Comparison of ENCODE assay signal across 16 cellular contexts in the genomic region with DNA sequence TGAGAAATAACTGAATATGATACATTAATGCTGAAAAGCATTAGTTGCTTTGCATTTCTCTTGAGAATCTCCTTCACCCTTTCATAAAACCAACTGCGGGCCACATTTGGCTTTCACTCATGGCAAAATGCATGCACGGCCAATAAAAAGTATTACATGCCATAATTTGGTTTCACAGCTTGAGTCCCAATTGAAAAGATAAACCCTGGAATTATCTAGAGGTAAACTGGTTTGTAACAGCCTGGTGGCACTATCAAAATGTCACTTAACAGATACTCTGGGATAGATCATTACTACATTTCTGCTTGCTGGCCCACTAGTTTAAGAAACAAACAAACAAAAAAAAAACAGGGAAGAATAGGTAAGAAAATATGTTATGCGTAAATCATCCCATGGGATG. TPM values are rescaled to one million over a fixed set of nuclear protein-coding genes. Genes with fewer than 3 reads are reported as not detected.
A peak's percentile ranks its signal among the peaks of the same experiment; 100 is the strongest.
DNase-seq lines count a peak whose midpoint lies in the region; ATAC-seq and TF ChIP-seq lines count a peak whose summit lies in the region.
"Had no signal": no experiment of that assay in that cellular context is flagged by ENCODE, and none has a peak within 500 bp of the region (broad histone marks: within the 10 kb centered on the region; RNA-seq: fewer than 3 reads in every experiment).

No MANE protein-coding gene starts in this region.

- H3K4me2 ChIP-seq in OCI-LY7 (ENCODE audit: low read length): no peak overlapping the region
- H3K4me2 ChIP-seq: BLaER1 treated with 17β-estradiol and CSF1 and Interleukin-3, amounts not matched to agents 10 nM and 100 nM had no signal

- CTCF ChIA-PET in OCI-LY7 (lab: Charles Lee; ENCODE audit: unreplicated experiment): no interaction called here

- TF ChIP-seq CTCF in natural killer cell (IDR thresholded peaks at IDR 0.05): no peak
- no peak for TF ChIP-seq CTCF in OCI-LY7 (conservative IDR thresholded peaks at IDR 0.05; ENCODE audit: low read length)
- no peak for TF ChIP-seq CTCF in glutamatergic neuron (IDR thresholded peaks at IDR 0.05; ENCODE audit: partially characterized antibody, unreplicated experiment)

- no peak overlapping the region for H3K27ac ChIP-seq in OCI-LY7 (ENCODE audit: low read depth, low read length, poor library complexity, severe bottlenecking)
- H3K27ac ChIP-seq: BLaER1 treated with 17β-estradiol and CSF1 and Interleukin-3, amounts not matched to agents 10 nM and 100 nM had no signal

- H3K4me1 ChIP-seq in OCI-LY7 (ENCODE audit: insufficient read depth, low read length, poor library complexity, severe bottlenecking): peaks cover 27% of the 10 kb centered on the region

- H3K79me2 ChIP-seq in OCI-LY7 (ENCODE audit: insufficient read depth, low read depth, low read length): peaks cover 89% of the 10 kb centered on the region

- no peak overlapping the region for H3K4me3 ChIP-seq in OCI-LY7 (ENCODE audit: low read depth, low read length, poor library complexity, severe bottlenecking)
- H3K4me3 ChIP-seq: BLaER1 treated with 17β-estradiol and CSF1 and Interleukin-3, amounts not matched to agents 10 nM and 100 nM had no signal

- H3K4me1 Mint-ChIP-seq in natural killer cell: peaks cover 41 to 48% of the 10 kb centered on the region in 2 donors
- peaks cover 35 to 39% of the 10 kb centered on the region in 2 donors for H3K4me1 Mint-ChIP-seq in natural killer cell treated with Interleukin-12 subunit alpha and Interleukin-12 subunit beta and Interleukin-15 and Interleukin-18, amount 100 ng/mL, for 72 hours (ENCODE audit: low read depth in 2 of 2)
- peaks cover 24% of the 10 kb centered on the region for H3K4me1 Mint-ChIP-seq in glutamatergic neuron (ENCODE audit: low read depth, unreplicated experiment)
- peaks cover 35% of the 10 kb centered on the region for H3K4me1 Mint-ChIP-seq in stimulated activated effector memory CD8-positive, alpha-beta T cell treated with anti-CD3 and anti-CD28 coated beads, Interleukin-12 subunit alpha, Interleukin-12 subunit beta, amount 100 ng/mL, for 72 hours

- H3K9me3 Mint-ChIP-seq in natural killer cell (no peaks in the 10 kb centered on the region), glutamatergic neuron (ENCODE audit: unreplicated experiment) (no peaks in the 10 kb centered on the region)
- no peaks in the 10 kb centered on the region for H3K9me3 Mint-ChIP-seq in natural killer cell treated with Interleukin-12 subunit alpha and Interleukin-12 subunit beta and Interleukin-15 and Interleukin-18, amount 100 ng/mL, for 72 hours
- no peaks in the 10 kb centered on the region for H3K9me3 Mint-ChIP-seq in stimulated activated effector memory CD8-positive, alpha-beta T cell treated with anti-CD3 and anti-CD28 coated beads, Interleukin-12 subunit alpha, Interleukin-12 subunit beta, amount 100 ng/mL, for 72 hours
- H3K9me3 Mint-ChIP-seq: H9 had no signal

- ATAC-seq in natural killer cell: no peak
- no peak for ATAC-seq in natural killer cell treated with Interleukin-12 subunit alpha and Interleukin-12 subunit beta and Interleukin-15 and Interleukin-18, amount 100 ng/mL, for 72 hours
- ATAC-seq in stimulated activated effector memory CD8-positive, alpha-beta T cell treated with anti-CD3 and anti-CD28 coated beads, Interleukin-12 subunit alpha, Interleukin-12 subunit beta, amount 100 ng/mL, for 72 hours: no peak
- ATAC-seq in HG02678 (IDR thresholded peaks at IDR 0.05; ENCODE audit: unreplicated experiment): no peak

- no peak overlapping the region for H2AFZ ChIP-seq in OCI-LY7 (ENCODE audit: low read length)

- H3K36me3 Mint-ChIP-seq in natural killer cell: no peaks in the 10 kb centered on the region
- peaks cover 5% of the 10 kb centered on the region for H3K36me3 Mint-ChIP-seq in natural killer cell treated with Interleukin-12 subunit alpha and Interleukin-12 subunit beta and Interleukin-15 and Interleukin-18, amount 100 ng/mL, for 72 hours
- H3K36me3 Mint-ChIP-seq in glutamatergic neuron (ENCODE audit: unreplicated experiment): no peaks in the 10 kb centered on the region
- peaks cover 18% of the 10 kb centered on the region for H3K36me3 Mint-ChIP-seq in stimulated activated effector memory CD8-positive, alpha-beta T cell treated with anti-CD3 and anti-CD28 coated beads, Interleukin-12 subunit alpha, Interleukin-12 subunit beta, amount 100 ng/mL, for 72 hours

- intact Hi-C loops in natural killer cell (cut with micrococcal nuclease): loop anchor here (10.0 kb wide), 1 partner anchor 750 kb away; a partner anchor contains a TSS
- intact Hi-C loops in OCI-LY7 (cut with micrococcal nuclease; ENCODE audit: unreplicated experiment): loop anchor here (5.0 to 10.0 kb wide), 3 partner anchors 53 to 752 kb away; a partner anchor contains a TSS

- H3K4me3 Mint-ChIP-seq in natural killer cell: no peak overlapping the region
- no peak overlapping the region for H3K4me3 Mint-ChIP-seq in natural killer cell treated with Interleukin-12 subunit alpha and Interleukin-12 subunit beta and Interleukin-15 and Interleukin-18, amount 100 ng/mL, for 72 hours
- peak overlapping the region; percentile 28 for H3K4me3 Mint-ChIP-seq in glutamatergic neuron (ENCODE audit: unreplicated experiment)
- no peak overlapping the region for H3K4me3 Mint-ChIP-seq in stimulated activated effector memory CD8-positive, alpha-beta T cell treated with anti-CD3 and anti-CD28 coated beads, Interleukin-12 subunit alpha, Interleukin-12 subunit beta, amount 100 ng/mL, for 72 hours

- DNase-seq in natural killer cell (no peak), OCI-LY7 (ENCODE audit: low spot score) (no peak), glutamatergic neuron (no peak)
- no peak for DNase-seq in natural killer cell treated with Interleukin-12 subunit alpha and Interleukin-12 subunit beta and Interleukin-15 and Interleukin-18, amount 100 ng/mL, for 72 hours (ENCODE audit: low spot score)
- DNase-seq in stimulated activated effector memory CD8-positive, alpha-beta T cell treated with anti-CD3 and anti-CD28 coated beads, Interleukin-12 subunit alpha, Interleukin-12 subunit beta, amount 100 ng/mL, for 72 hours (ENCODE audit: low spot score in 2 of 2): no peak
- DNase-seq in stimulated activated CD4-positive, alpha-beta T cell treated with anti-CD3 and anti-CD28 coated beads, Interleukin-1b, Interleukin-23, amount 100 ng/mL, for 48 hours: no peak
- DNase-seq in activated effector memory CD4-positive, alpha-beta T cell treated with Interleukin-2 at 50 U/mL for 16 hours: no peak
- DNase-seq: ACHN; CD4-positive, alpha-beta memory T cell; DMS79; GOT3; H9 had no signal

- no peaks in the 10 kb centered on the region for H3K27me3 Mint-ChIP-seq in natural killer cell (ENCODE audit: low read depth in 2 of 2)
- no peaks in the 10 kb centered on the region for H3K27me3 Mint-ChIP-seq in natural killer cell treated with Interleukin-12 subunit alpha and Interleukin-12 subunit beta and Interleukin-15 and Interleukin-18, amount 100 ng/mL, for 72 hours
- peaks cover 4% of the 10 kb centered on the region for H3K27me3 Mint-ChIP-seq in glutamatergic neuron (ENCODE audit: unreplicated experiment)
- H3K27me3 Mint-ChIP-seq: CD4-positive, alpha-beta memory T cell had no signal

- POLR2A ChIA-PET in OCI-LY7 (lab: Charles Lee): interaction anchor here (0.6 to 1.3 kb wide), 2 partner anchors 17 to 42 kb away, joined by 3 to 4 read pairs; no protein-coding TSS in a partner anchor

- peaks cover 77% of the 10 kb centered on the region for H4K20me1 ChIP-seq in OCI-LY7 (ENCODE audit: insufficient read depth, low read length)

- H3K36me3 ChIP-seq in OCI-LY7 (ENCODE audit: insufficient read depth, low read length): peaks cover 36% of the 10 kb centered on the region

- H3K9me3 ChIP-seq in OCI-LY7 (ENCODE audit: low read length): no peaks in the 10 kb centered on the region
- H3K9me3 ChIP-seq: BLaER1 treated with 17β-estradiol and CSF1 and Interleukin-3, amounts not matched to agents 10 nM and 100 nM had no signal

- no peaks in the 10 kb centered on the region for H3K9me2 ChIP-seq in OCI-LY7 (ENCODE audit: insufficient read depth, low read length)

- BruUV-seq in OCI-LY7 (replicated peaks; lab: Mats Ljungman, UMichigan): TSS peak; percentile 4

- H3K27ac Mint-ChIP-seq in natural killer cell (peak overlapping the region; percentile 44), glutamatergic neuron (ENCODE audit: unreplicated experiment) (no peak overlapping the region)
- no peak overlapping the region for H3K27ac Mint-ChIP-seq in natural killer cell treated with Interleukin-12 subunit alpha and Interleukin-12 subunit beta and Interleukin-15 and Interleukin-18, amount 100 ng/mL, for 72 hours
- H3K27ac Mint-ChIP-seq in stimulated activated effector memory CD8-positive, alpha-beta T cell treated with anti-CD3 and anti-CD28 coated beads, Interleukin-12 subunit alpha, Interleukin-12 subunit beta, amount 100 ng/mL, for 72 hours: no peak overlapping the region
- H3K27ac Mint-ChIP-seq: CD4-positive, alpha-beta memory T cell; H9 had no signal

RNA-seq across cellular contexts. Expression of a gene that starts 3.9 kb away (rescaled TPM):
- total RNA-seq in natural killer cell (1 to 10 TPM; 4.9 to 7.8 (median 5.1) TPM), OCI-LY7 (2022) (17.0 and 18.3 TPM in 2 replicates), glutamatergic neuron (ENCODE audit: unreplicated experiment) (16.7 TPM)
- total RNA-seq in natural killer cell treated with Interleukin-12 subunit alpha and Interleukin-12 subunit beta and Interleukin-15 and Interleukin-18, amount 100 ng/mL, for 72 hours: 10 to 100 TPM; 16.9 to 19.6 TPM
- total RNA-seq in OCI-LY7 (2014; rRNA removed; shearing (Covaris generic)): 17.9 and 18.0 TPM in 2 replicates

RNA-seq across cellular contexts. Expression of a gene that starts 51.7 kb away (rescaled TPM):
- under 1 TPM in 1 of 3 donors, not detected in 2; 0.10 TPM for total RNA-seq in natural killer cell
- 1 to 10 TPM; 1.1 to 1.4 TPM for total RNA-seq in natural killer cell treated with Interleukin-12 subunit alpha and Interleukin-12 subunit beta and Interleukin-15 and Interleukin-18, amount 100 ng/mL, for 72 hours
- total RNA-seq in OCI-LY7 (2014; rRNA removed; shearing (Covaris generic)): 6.9 and 7.3 TPM in 2 replicates
- 4.5 and 4.6 TPM in 2 replicates for total RNA-seq in OCI-LY7 (2022)
- total RNA-seq in glutamatergic neuron (ENCODE audit: unreplicated experiment): 125 TPM
- total RNA-seq: A172, G401 had no signal

Comparison
In these comparisons a context has a peak if more than half of its experiments do, and no peak if none do; other contexts are left out.
1. H3K27ac Mint-ChIP-seq: peak in natural killer cell (2 of 2); none in natural killer cell treated with Interleukin-12 subunit alpha and Interleukin-12 subunit beta and Interleukin-15 and Interleukin-18, amount 100 ng/mL, for 72 hours (0 of 2), glutamatergic neuron (single experiment) and stimulated activated effector memory CD8-positive, alpha-beta T cell treated with anti-CD3 and anti-CD28 coated beads, Interleukin-12 subunit alpha, Interleukin-12 subunit beta, amount 100 ng/mL, for 72 hours (single experiment).
2. RNA of a gene that starts 51.7 kb away (total RNA-seq): 125 TPM in glutamatergic neuron (single experiment); 4.5 to 7.3 TPM in OCI-LY7, 1.1 to 1.4 TPM in natural killer cell treated with Interleukin-12 subunit alpha and Interleukin-12 subunit beta and Interleukin-15 and Interleukin-18, amount 100 ng/mL, for 72 hours and 0.10 TPM in natural killer cell; every median in the first group is over 10 times any median in the second.